In the genomic region with DNA sequence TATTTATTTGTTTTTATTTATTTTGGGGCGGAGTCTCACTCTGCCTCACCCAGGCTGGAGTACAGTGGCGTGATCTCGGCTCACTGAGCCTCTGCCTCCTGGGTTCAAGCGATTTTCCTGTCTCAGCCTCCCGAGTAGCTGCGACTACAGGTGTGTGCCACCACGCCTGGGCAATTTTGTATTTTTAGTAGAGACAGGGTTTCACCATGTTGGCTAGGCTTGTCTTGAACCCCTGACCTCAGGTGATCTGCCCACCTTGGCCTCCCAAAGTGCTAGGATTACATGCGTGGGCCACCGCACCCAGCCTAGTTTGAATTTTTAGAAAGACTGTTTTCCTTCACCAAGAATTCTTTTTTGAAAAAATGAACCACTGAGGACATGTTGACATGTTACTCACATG, we compare ENCODE assay signal across 12 cellular contexts. TPM values are rescaled to one million over a fixed set of nuclear protein-coding genes. Genes with fewer than 3 reads are reported as not detected.
"Had no signal": no experiment of that assay in that cellular context is flagged by ENCODE, and none has a peak within 500 bp of the region (broad histone marks: within the 10 kb centered on the region; RNA-seq: fewer than 3 reads in every experiment).

No MANE protein-coding gene starts in this region.

RNA-seq across cellular contexts. Expression of a gene that starts 5.4 kb away (rescaled TPM):
- total RNA-seq: activated naive CD4-positive, alpha-beta T cell treated with anti-CD3 and anti-CD28 coated beads for 36 hours; activated naive CD4-positive, alpha-beta T cell treated with anti-CD3 and anti-CD28 coated beads, Interleukin-2, amount 50 U/mL, for 72 hours; activated T-cell treated with anti-CD3 and anti-CD28 coated beads, Interleukin-2, amount 50 U/mL, for 4 hours; activated T-cell treated with anti-CD3 and anti-CD28 coated beads, Interleukin-2, amount 50 U/mL, for 72 hours; activated T-helper 1 cell treated with anti-CD3 and anti-CD28 coated beads, Interleukin-12 subunit alpha, Interleukin-12 subunit beta, Interleukin-2, Interleukin-4 antibody, amounts not matched to agents 30 ng/mL and 10 ng/mL and 1 ng/mL, durations not matched to agents 14 hours and 24 hours and 36 hours; activated T-helper 17 cell treated with anti-CD3 and anti-CD28 coated beads, Interleukin-2, amount 50 U/mL, for 72 hours; activated T-helper 2 cell treated with anti-CD3 and anti-CD28 coated beads, Interferon-gamma antibody, Interleukin-2, Interleukin-4, amounts not matched to agents 10 μg/mL and 5 μg/mL and 100 μg/mL, durations not matched to agents 14 hours and 24 hours and 36 hours; aorta; ascending aorta; body of pancreas; cardiac septum; chondrocyte had no signal
